14 cellular contexts compared by ENCODE assay signal in the genomic region with DNA sequence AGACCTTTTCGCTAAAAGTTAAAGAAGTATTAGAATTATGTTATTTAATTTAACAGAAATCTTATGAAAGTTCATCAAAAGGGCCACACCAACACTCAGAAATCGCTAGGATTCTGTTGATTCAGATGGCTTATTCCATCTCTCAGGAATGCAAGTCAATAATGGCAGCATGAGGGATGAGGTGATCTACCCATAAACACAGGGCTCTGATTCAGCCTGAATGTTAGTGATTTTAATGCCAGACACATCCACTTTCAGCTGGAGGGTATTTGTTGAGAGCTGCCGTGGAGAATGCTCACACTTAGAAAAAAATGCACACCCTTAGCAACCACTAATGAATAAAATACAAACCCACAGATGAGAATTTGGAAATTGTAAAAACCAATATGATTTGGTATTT.
DNase-seq lines count a peak whose midpoint lies in the region; ATAC-seq, FAIRE-seq and TF ChIP-seq lines count a peak whose summit lies in the region.
"Had no signal": no experiment of that assay in that cellular context is flagged by ENCODE, and none has a peak within 500 bp of the region (broad histone marks: within the 10 kb centered on the region; RNA-seq: fewer than 3 reads in every experiment).

No MANE protein-coding gene starts in this region.

- peaks cover 15% of the 10 kb centered on the region for H3K4me1 Mint-ChIP-seq in MCF 10A (ENCODE audit: insufficient read depth, unreplicated experiment)
- H3K4me1 Mint-ChIP-seq: activated CD4-positive, alpha-beta T cell treated with anti-CD3 and anti-CD28 coated beads for 36 hours; naive thymus-derived CD4-positive, alpha-beta T cell had no signal

- H3K27me3 Mint-ChIP-seq in MCF 10A (ENCODE audit: insufficient read depth, unreplicated experiment), result no peaks in the 10 kb centered on the region
- H3K27me3 Mint-ChIP-seq: activated CD4-positive, alpha-beta T cell treated with anti-CD3 and anti-CD28 coated beads for 36 hours had no signal

- no peak overlapping the region for H3K27ac Mint-ChIP-seq in MCF 10A (ENCODE audit: low read depth, unreplicated experiment)
- H3K27ac Mint-ChIP-seq: activated CD4-positive, alpha-beta T cell treated with anti-CD3 and anti-CD28 coated beads for 36 hours; naive thymus-derived CD4-positive, alpha-beta T cell had no signal

- CTCF ChIA-PET in MCF 10A (lab: Yijun Ruan, JAX), result interaction anchor here (0.6 to 1.3 kb wide), 4 partner anchors 25 to 450 kb away, joined by 3 to 5 read pairs (median 4); no protein-coding TSS in a partner anchor

- peak; percentile 8 for DNase-seq in MCF 10A (ENCODE audit: unreplicated experiment)
- DNase-seq in breast epithelium (ENCODE audit: low spot score in 2 of 2), result no peak
- peak; percentile 67 for DNase-seq in amniotic epithelial cell (ENCODE audit: low read depth)
- DNase-seq in islet precursor cell, result peak; percentile 68
- DNase-seq in urothelium cell line (ENCODE audit: low spot score), result peak; percentile 58
- DNase-seq in NCI-H187 (lab: John Stamatoyannopoulos, UW), result no peak
- no peak for DNase-seq in lower leg skin (ENCODE audit: low spot score in 2 of 2)
- DNase-seq: activated CD4-positive, alpha-beta T cell treated with anti-CD3 and anti-CD28 coated beads for 36 hours; activated naive CD4-positive, alpha-beta T cell treated with Interleukin-2 at 50 U/mL for 16 hours; GF-D8; naive thymus-derived CD4-positive, alpha-beta T cell; NCI-H2171 treated with DMSO at 0.1 percent for 48 hours had no signal

- WGBS in lower leg skin, 2 donors, result 44 to 50% methylated on average over 3 of the region's 3 CpGs

- H3K27ac ChIP-seq in breast epithelium, result no peak overlapping the region
- H3K27ac ChIP-seq: SK-N-MC had no signal

- H3K9me3 ChIP-seq in breast epithelium, result no peaks in the 10 kb centered on the region

- H3K4me1 ChIP-seq in breast epithelium, result no peaks in the 10 kb centered on the region

- no peaks in the 10 kb centered on the region for H3K9me3 Mint-ChIP-seq in MCF 10A (ENCODE audit: unreplicated experiment)

- FAIRE-seq in urothelium cell line (lab: Jason Lieb, UNC), result peak; percentile 5

- no peak for TF ChIP-seq CTCF in MCF 10A (IDR thresholded peaks at IDR 0.05; ENCODE audit: unreplicated experiment)
- no peak for TF ChIP-seq CTCF in breast epithelium (IDR thresholded peaks at IDR 0.05)
- TF ChIP-seq CTCF in lower leg skin (IDR thresholded peaks at IDR 0.05), result no peak

- H3K4me3 ChIP-seq in breast epithelium, result no peak overlapping the region
- no peak overlapping the region for H3K4me3 ChIP-seq in lower leg skin (ENCODE audit: low read depth, poor library complexity, severe bottlenecking)
- H3K4me3 ChIP-seq: SK-N-MC had no signal

- no peaks in the 10 kb centered on the region for H3K36me3 Mint-ChIP-seq in MCF 10A (ENCODE audit: insufficient read depth, unreplicated experiment)
- H3K36me3 Mint-ChIP-seq: naive thymus-derived CD4-positive, alpha-beta T cell had no signal

- POLR2A ChIA-PET in MCF 10A (lab: Yijun Ruan, JAX), result interaction anchor here (0.7 to 1.0 kb wide), 4 partner anchors 19 to 440 kb away, joined by 3 to 4 read pairs (median 3); partner anchors contain the start of gene IKZF2

- intact Hi-C loops in MCF 10A (cut with micrococcal nuclease), result no loop called here
- intact Hi-C loops in breast epithelium (cut with DNase I; ENCODE audit: low total_unique reads), result no loop called here
- intact Hi-C loops in lower leg skin (cut with DNase I; ENCODE audit: low total_unique reads), result no loop called here

- no peak for ATAC-seq in HG03520 (IDR thresholded peaks at IDR 0.05; ENCODE audit: unreplicated experiment)
- ATAC-seq: activated CD4-positive, alpha-beta T cell treated with anti-CD3 and anti-CD28 coated beads for 36 hours; naive thymus-derived CD4-positive, alpha-beta T cell had no signal

- TF ChIP-seq POLR2A in breast epithelium (IDR thresholded peaks at IDR 0.05) (no peak), lower leg skin (IDR thresholded peaks at IDR 0.05) (no peak)

- H3K27me3 ChIP-seq in breast epithelium, result no peaks in the 10 kb centered on the region

- no peaks in the 10 kb centered on the region for H3K36me3 ChIP-seq in breast epithelium

- no TSS peak for BruUV-seq in MCF 10A (replicated peaks; lab: Mats Ljungman, UMichigan)

- H3K4me3 Mint-ChIP-seq in MCF 10A (ENCODE audit: unreplicated experiment), result no peak overlapping the region
- H3K4me3 Mint-ChIP-seq: activated CD4-positive, alpha-beta T cell treated with anti-CD3 and anti-CD28 coated beads for 36 hours; naive thymus-derived CD4-positive, alpha-beta T cell had no signal

Comparison
In these comparisons a context has a peak if more than half of its experiments do, and no peak if none do; other contexts are left out.
1. DNase-seq: peak in MCF 10A (single experiment), amniotic epithelial cell (single experiment), islet precursor cell (single experiment) and urothelium cell line (single experiment); none in breast epithelium (0 of 2), NCI-H187 (0 of 2) and lower leg skin (0 of 2).